Comparison of ENCODE assay signal across 3 cellular contexts in the genomic region with DNA sequence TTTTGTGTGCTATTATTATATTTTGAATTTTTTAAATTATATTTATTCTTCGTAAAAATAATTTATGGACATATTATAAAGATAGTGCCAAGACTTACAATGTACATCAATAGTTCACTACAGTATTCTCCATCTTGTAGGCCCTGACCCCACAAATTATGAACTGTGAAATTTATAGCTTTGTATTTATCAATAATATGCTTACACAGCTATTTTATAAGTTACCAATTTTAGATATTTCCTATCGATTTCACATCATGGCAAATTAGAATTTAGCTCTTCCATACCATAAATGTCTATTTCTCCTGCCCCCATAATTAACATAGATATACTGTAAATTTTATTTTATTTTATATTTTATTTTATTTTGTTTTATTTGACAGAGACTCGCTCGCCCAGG.
TF ChIP-seq lines count a peak whose summit lies in the region.

No MANE protein-coding gene starts in this region.

TF ChIP-seq in HepG2, 621 proteins besides CTCF, POLR2A, EP300 and RAD21:
- peak; percentile 85 for TF ChIP-seq MAFF (IDR thresholded peaks at IDR 0.05; ENCODE audit: low read depth, low read length)
- peak; percentile 79 to 92 for TF ChIP-seq MAFK (conservative IDR thresholded peaks at IDR 0.05 in 1 of 2, IDR thresholded peaks at IDR 0.05 in 1 of 2; ENCODE audit: low read length in 2 of 2)
- TF ChIP-seq ETV6 (CRISPR knock-in tag; conservative IDR thresholded peaks at IDR 0.05) = no peak
TF ChIP-seq in HepG2: peak in this region for 2.

TF ChIP-seq in K562, 482 proteins besides CTCF, POLR2A, EP300 and RAD21 (continues in another document):
- TF ChIP-seq ZNF41 (CRISPR knock-in tag; conservative IDR thresholded peaks at IDR 0.05) = no peak
- no peak for TF ChIP-seq CREB1 (IDR thresholded peaks at IDR 0.05)
- TF ChIP-seq CREB1 (CRISPR knock-in tag; IDR thresholded peaks at IDR 0.05) = no peak
- no peak for TF ChIP-seq PCBP2 (IDR thresholded peaks at IDR 0.05; ENCODE audit: low read depth, low read length, poor library complexity, severe bottlenecking)
- TF ChIP-seq, protein P1, sequence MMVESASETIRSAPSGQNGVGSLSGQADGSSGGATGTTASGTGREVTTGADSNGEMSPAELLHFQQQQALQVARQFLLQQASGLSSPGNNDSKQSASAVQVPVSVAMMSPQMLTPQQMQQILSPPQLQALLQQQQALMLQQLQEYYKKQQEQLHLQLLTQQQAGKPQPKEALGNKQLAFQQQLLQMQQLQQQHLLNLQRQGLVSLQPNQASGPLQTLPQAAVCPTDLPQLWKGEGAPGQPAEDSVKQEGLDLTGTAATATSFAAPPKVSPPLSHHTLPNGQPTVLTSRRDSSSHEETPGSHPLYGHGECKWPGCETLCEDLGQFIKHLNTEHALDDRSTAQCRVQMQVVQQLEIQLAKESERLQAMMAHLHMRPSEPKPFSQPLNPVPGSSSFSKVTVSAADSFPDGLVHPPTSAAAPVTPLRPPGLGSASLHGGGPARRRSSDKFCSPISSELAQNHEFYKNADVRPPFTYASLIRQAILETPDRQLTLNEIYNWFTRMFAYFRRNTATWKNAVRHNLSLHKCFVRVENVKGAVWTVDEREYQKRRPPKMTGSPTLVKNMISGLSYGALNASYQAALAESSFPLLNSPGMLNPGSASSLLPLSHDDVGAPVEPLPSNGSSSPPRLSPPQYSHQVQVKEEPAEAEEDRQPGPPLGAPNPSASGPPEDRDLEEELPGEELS (CRISPR knock-in tag; IDR thresholded peaks at IDR 0.05; ENCODE audit: borderline replicate concordance) = no peak
- no peak for TF ChIP-seq DACH1 (IDR thresholded peaks at IDR 0.05; ENCODE audit: partially characterized antibody)
- TF ChIP-seq ZNF224 (CRISPR knock-in tag; IDR thresholded peaks at IDR 0.05) = no peak
- TF ChIP-seq, protein P2, sequence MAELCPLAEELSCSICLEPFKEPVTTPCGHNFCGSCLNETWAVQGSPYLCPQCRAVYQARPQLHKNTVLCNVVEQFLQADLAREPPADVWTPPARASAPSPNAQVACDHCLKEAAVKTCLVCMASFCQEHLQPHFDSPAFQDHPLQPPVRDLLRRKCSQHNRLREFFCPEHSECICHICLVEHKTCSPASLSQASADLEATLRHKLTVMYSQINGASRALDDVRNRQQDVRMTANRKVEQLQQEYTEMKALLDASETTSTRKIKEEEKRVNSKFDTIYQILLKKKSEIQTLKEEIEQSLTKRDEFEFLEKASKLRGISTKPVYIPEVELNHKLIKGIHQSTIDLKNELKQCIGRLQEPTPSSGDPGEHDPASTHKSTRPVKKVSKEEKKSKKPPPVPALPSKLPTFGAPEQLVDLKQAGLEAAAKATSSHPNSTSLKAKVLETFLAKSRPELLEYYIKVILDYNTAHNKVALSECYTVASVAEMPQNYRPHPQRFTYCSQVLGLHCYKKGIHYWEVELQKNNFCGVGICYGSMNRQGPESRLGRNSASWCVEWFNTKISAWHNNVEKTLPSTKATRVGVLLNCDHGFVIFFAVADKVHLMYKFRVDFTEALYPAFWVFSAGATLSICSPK (IDR thresholded peaks at IDR 0.05; ENCODE audit: borderline replicate concordance) = no peak
- TF ChIP-seq NBN (IDR thresholded peaks at IDR 0.05; ENCODE audit: low read depth) = no peak
- no peak for TF ChIP-seq ELK3 (CRISPR knock-in tag; IDR thresholded peaks at IDR 0.05)
- TF ChIP-seq, protein P3, sequence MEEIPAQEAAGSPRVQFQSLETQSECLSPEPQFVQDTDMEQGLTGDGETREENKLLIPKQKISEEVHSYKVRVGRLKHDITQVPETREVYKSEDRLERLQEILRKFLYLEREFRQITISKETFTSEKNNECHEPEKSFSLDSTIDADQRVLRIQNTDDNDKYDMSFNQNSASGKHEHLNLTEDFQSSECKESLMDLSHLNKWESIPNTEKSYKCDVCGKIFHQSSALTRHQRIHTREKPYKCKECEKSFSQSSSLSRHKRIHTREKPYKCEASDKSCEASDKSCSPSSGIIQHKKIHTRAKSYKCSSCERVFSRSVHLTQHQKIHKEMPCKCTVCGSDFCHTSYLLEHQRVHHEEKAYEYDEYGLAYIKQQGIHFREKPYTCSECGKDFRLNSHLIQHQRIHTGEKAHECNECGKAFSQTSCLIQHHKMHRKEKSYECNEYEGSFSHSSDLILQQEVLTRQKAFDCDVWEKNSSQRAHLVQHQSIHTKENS (CRISPR knock-in tag; IDR thresholded peaks at IDR 0.05) = no peak
- no peak for TF ChIP-seq TCF7 (IDR thresholded peaks at IDR 0.05; ENCODE audit: borderline replicate concordance)
- no peak for TF ChIP-seq ZNF398 (CRISPR knock-in tag; IDR thresholded peaks at IDR 0.05)
- TF ChIP-seq MBD1 (CRISPR knock-in tag; IDR thresholded peaks at IDR 0.05) = no peak
- peak; percentile 79 for TF ChIP-seq MAFF (IDR thresholded peaks at IDR 0.05; ENCODE audit: low read length)
- TF ChIP-seq ZBED1 (IDR thresholded peaks at IDR 0.05) = no peak
- no peak for TF ChIP-seq CC2D1A (IDR thresholded peaks at IDR 0.05)

TF ChIP-seq in H1, 55 proteins besides CTCF, POLR2A, EP300 and RAD21:
- TF ChIP-seq MAFK (IDR thresholded peaks at IDR 0.05; ENCODE audit: low read depth, low read length) (peak; percentile 63; the same call in 1 of the 2 replicates), CHD2 (IDR thresholded peaks at IDR 0.05; ENCODE audit: low read length) (no peak)
